In the genomic region with DNA sequence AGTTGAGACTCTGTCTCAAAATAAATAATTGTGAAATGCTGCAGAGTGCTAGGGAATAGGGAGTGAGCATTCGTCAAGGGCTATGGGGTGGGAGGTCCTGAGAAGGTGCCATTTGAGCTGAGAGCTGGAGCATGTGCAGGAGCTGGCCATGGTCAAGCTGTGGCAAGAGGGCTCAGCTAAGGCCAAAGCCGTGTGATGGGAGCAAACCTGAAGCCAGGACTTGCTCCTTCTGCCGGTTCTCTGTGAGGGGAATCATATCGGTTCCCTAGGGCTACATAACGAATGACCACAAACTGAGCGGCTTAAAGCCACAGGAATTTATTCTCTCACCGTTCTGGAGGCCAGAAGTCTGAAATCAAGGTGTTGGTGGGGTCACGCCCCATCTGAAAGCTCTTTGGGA, we compare ENCODE assay signal across 12 cellular contexts. TPM values are rescaled to one million over a fixed set of nuclear protein-coding genes. Genes with fewer than 3 reads are reported as not detected.
DNase-seq lines count a peak whose midpoint lies in the region; ATAC-seq, FAIRE-seq and TF ChIP-seq lines count a peak whose summit lies in the region.
"Had no signal": no experiment of that assay in that cellular context is flagged by ENCODE, and none has a peak within 500 bp of the region (broad histone marks: within the 10 kb centered on the region; RNA-seq: fewer than 3 reads in every experiment).

No MANE protein-coding gene starts in this region.

- POLR2A ChIA-PET in CD8-positive, alpha-beta T cell (lab: Charles Lee), result no interaction called here
- POLR2A ChIA-PET in activated CD8-positive, alpha-beta T cell treated with anti-CD3 and anti-CD28 coated beads, Interleukin-2, amount 10 ng/mL, durations not matched to agents 7 days and 5 days (lab: Charles Lee), result interaction anchor here (1.0 kb wide), 1 partner anchor 10 kb away, joined by 3 read pairs; no protein-coding TSS in a partner anchor
- POLR2A ChIA-PET in naive thymus-derived CD8-positive, alpha-beta T cell (lab: Charles Lee), result interaction anchor here (0.6 to 4.8 kb wide), 7 partner anchors 9 to 766 kb away, joined by 3 to 122 read pairs (median 6); a partner anchor contains a TSS
- POLR2A ChIA-PET in GM10248 (lab: Yijun Ruan, JAX), result no interaction called here

- intact Hi-C loops in CD8-positive, alpha-beta T cell (cut with DNase I, micrococcal nuclease), result loop anchor here (5.0 kb wide), 2 partner anchors 94 to 246 kb away; a partner anchor contains a TSS
- intact Hi-C loops in pancreas (cut with DNase I), result no loop called here

- FAIRE-seq in pancreas (lab: Jason Lieb, UNC), result no peak
- FAIRE-seq: islet of Langerhans had no signal

- no peak overlapping the region for H3K4me3 ChIP-seq in CD8-positive, alpha-beta T cell (ENCODE audit: low read depth, low read length)
- H3K4me3 ChIP-seq in pancreas, result no peak overlapping the region

- H3K27ac ChIP-seq in CD8-positive, alpha-beta T cell (ENCODE audit: low read depth, low read length), result no peak overlapping the region
- H3K27ac ChIP-seq in pancreas, result no peak overlapping the region

- H3K27me3 Mint-ChIP-seq in CD8-positive, alpha-beta T cell (ENCODE audit: low read depth), result no peaks in the 10 kb centered on the region
- H3K27me3 Mint-ChIP-seq in IgD-negative memory B cell, result no peaks in the 10 kb centered on the region
- H3K27me3 Mint-ChIP-seq in activated CD8-positive, alpha-beta T cell treated with anti-CD3 and anti-CD28 coated beads, Interleukin-2, amount 10 ng/mL, durations not matched to agents 7 days and 5 days (ENCODE audit: low read depth), result no peaks in the 10 kb centered on the region
- no peaks in the 10 kb centered on the region for H3K27me3 Mint-ChIP-seq in naive thymus-derived CD8-positive, alpha-beta T cell

- no peak for ATAC-seq in CD8-positive, alpha-beta T cell
- no peak for ATAC-seq in activated CD8-positive, alpha-beta T cell treated with anti-CD3 and anti-CD28 coated beads, Interleukin-2, amount 10 ng/mL, durations not matched to agents 7 days and 5 days
- ATAC-seq in naive thymus-derived CD8-positive, alpha-beta T cell, result no peak
- no peak for ATAC-seq in HG03045 (IDR thresholded peaks at IDR 0.05; ENCODE audit: unreplicated experiment)
- ATAC-seq in pancreas, result no peak

- TF ChIP-seq CTCF in CD8-positive, alpha-beta T cell (IDR thresholded peaks at IDR 0.05), result no peak
- TF ChIP-seq CTCF in GM10248 (IDR thresholded peaks at IDR 0.05; ENCODE audit: control extremely low read depth, extremely low read depth, low read depth, missing control alignments) (no peak), pancreas (IDR thresholded peaks at IDR 0.05) (no peak)

- peaks cover 10% of the 10 kb centered on the region for H3K36me3 ChIP-seq in CD8-positive, alpha-beta T cell (ENCODE audit: insufficient read depth, low read length)
- peaks cover 0 to 11% (median 0%) of the 10 kb centered on the region in 3 donors for H3K36me3 ChIP-seq in pancreas

- peaks cover 17% of the 10 kb centered on the region for H3K4me1 ChIP-seq in CD8-positive, alpha-beta T cell (ENCODE audit: insufficient read depth, low read length)
- H3K4me1 ChIP-seq in pancreas, result peaks cover 10 to 14% (median 10%) of the 10 kb centered on the region in 3 donors

- H3K9me3 Mint-ChIP-seq in CD8-positive, alpha-beta T cell, result peaks cover 2% of the 10 kb centered on the region
- H3K9me3 Mint-ChIP-seq in IgD-negative memory B cell, result no peaks in the 10 kb centered on the region
- H3K9me3 Mint-ChIP-seq in activated CD8-positive, alpha-beta T cell treated with anti-CD3 and anti-CD28 coated beads, Interleukin-2, amount 10 ng/mL, durations not matched to agents 7 days and 5 days (ENCODE audit: insufficient read depth), result peaks cover 12% of the 10 kb centered on the region
- H3K9me3 Mint-ChIP-seq in naive thymus-derived CD8-positive, alpha-beta T cell, result peaks cover 0 to 4% (median 0%) of the 10 kb centered on the region in 9 donors

- H3K4me1 Mint-ChIP-seq in CD8-positive, alpha-beta T cell (ENCODE audit: low read depth), result peaks cover 29% of the 10 kb centered on the region
- H3K4me1 Mint-ChIP-seq in IgD-negative memory B cell, result peaks cover 14 to 22% (median 19%) of the 10 kb centered on the region in 3 donors
- peaks cover 35% of the 10 kb centered on the region for H3K4me1 Mint-ChIP-seq in activated CD8-positive, alpha-beta T cell treated with anti-CD3 and anti-CD28 coated beads, Interleukin-2, amount 10 ng/mL, durations not matched to agents 7 days and 5 days (ENCODE audit: low read depth)
- H3K4me1 Mint-ChIP-seq in naive thymus-derived CD8-positive, alpha-beta T cell, result peaks cover 15 to 41% (median 34%) of the 10 kb centered on the region in 4 donors

- H3K27me3 ChIP-seq in CD8-positive, alpha-beta T cell (ENCODE audit: insufficient read depth, low read length), result no peaks in the 10 kb centered on the region
- no peaks in the 10 kb centered on the region for H3K27me3 ChIP-seq in pancreas

- peaks cover 17% of the 10 kb centered on the region for H3K36me3 Mint-ChIP-seq in CD8-positive, alpha-beta T cell
- H3K36me3 Mint-ChIP-seq in IgD-negative memory B cell, result peaks cover 4% of the 10 kb centered on the region
- H3K36me3 Mint-ChIP-seq in activated CD8-positive, alpha-beta T cell treated with anti-CD3 and anti-CD28 coated beads, Interleukin-2, amount 10 ng/mL, durations not matched to agents 7 days and 5 days (ENCODE audit: low read depth), result peaks cover 52% of the 10 kb centered on the region
- peaks cover 0 to 20% (median 19%) of the 10 kb centered on the region in 3 donors for H3K36me3 Mint-ChIP-seq in naive thymus-derived CD8-positive, alpha-beta T cell

- peak overlapping the region; percentile 29 for H3K4me3 Mint-ChIP-seq in CD8-positive, alpha-beta T cell
- peak overlapping the region in 3 of 4 donors; percentile 59 to 86 (median 82) for H3K4me3 Mint-ChIP-seq in IgD-negative memory B cell
- peak overlapping the region; percentile 4 for H3K4me3 Mint-ChIP-seq in activated CD8-positive, alpha-beta T cell treated with anti-CD3 and anti-CD28 coated beads, Interleukin-2, amount 10 ng/mL, durations not matched to agents 7 days and 5 days
- peak overlapping the region in 6 of 10 donors; percentile 19 to 62 (median 54) for H3K4me3 Mint-ChIP-seq in naive thymus-derived CD8-positive, alpha-beta T cell

- CTCF ChIA-PET in CD8-positive, alpha-beta T cell (lab: Charles Lee), result interaction anchor here (0.9 to 1.8 kb wide), 2 partner anchors 10 to 18 kb away, joined by 3 to 7 read pairs; no protein-coding TSS in a partner anchor
- CTCF ChIA-PET in activated CD8-positive, alpha-beta T cell treated with anti-CD3 and anti-CD28 coated beads, Interleukin-2, amount 10 ng/mL, durations not matched to agents 7 days and 5 days (lab: Charles Lee), result interaction anchor here (1.2 to 3.6 kb wide), 2 partner anchors 18 to 169 kb away, joined by 4 to 50 read pairs; no protein-coding TSS in a partner anchor
- CTCF ChIA-PET in GM10248 (lab: Yijun Ruan, JAX), result interaction anchor here (1.1 to 2.7 kb wide), 3 partner anchors 9 to 94 kb away, joined by 3 to 18 read pairs (median 15); a partner anchor contains a TSS

- H3K27ac Mint-ChIP-seq in CD8-positive, alpha-beta T cell, result no peak overlapping the region
- peak overlapping the region; percentile 84 to 100 (median 96) for H3K27ac Mint-ChIP-seq in IgD-negative memory B cell
- peak overlapping the region; percentile 57 for H3K27ac Mint-ChIP-seq in activated CD8-positive, alpha-beta T cell treated with anti-CD3 and anti-CD28 coated beads, Interleukin-2, amount 10 ng/mL, durations not matched to agents 7 days and 5 days
- peak overlapping the region; percentile 37 to 91 (median 62) for H3K27ac Mint-ChIP-seq in naive thymus-derived CD8-positive, alpha-beta T cell

- WGBS in pancreas, 2 donors, result 67 to 69% methylated on average over 8 of the region's 8 CpGs

- DNase-seq in CD8-positive, alpha-beta T cell, result no peak
- no peak for DNase-seq in activated CD8-positive, alpha-beta T cell treated with anti-CD3 and anti-CD28 coated beads, Interleukin-2, amount 10 ng/mL, durations not matched to agents 7 days and 5 days
- DNase-seq in naive thymus-derived CD8-positive, alpha-beta T cell, result no peak
- DNase-seq in HUDEP-2 (lab: John Stamatoyannopoulos, UW; ENCODE audit: unreplicated experiment in 76 of 76) (no peak), GM10248 (ENCODE audit: extremely low spot score) (no peak), pancreas (no peak)
- DNase-seq: foreskin fibroblast, HCEC 1CT, NCI-H2107 had no signal

- H3K9me3 ChIP-seq in CD8-positive, alpha-beta T cell (ENCODE audit: low read length), result no peaks in the 10 kb centered on the region
- no peaks in the 10 kb centered on the region for H3K9me3 ChIP-seq in pancreas

RNA-seq across cellular contexts. Expression of a gene that starts 2.4 kb away (rescaled TPM):
- total RNA-seq in CD8-positive, alpha-beta T cell, result 10 to 100 TPM; 34.7 TPM
- polyA plus RNA-seq in IgD-negative memory B cell (106 TPM), pancreas (10 to 100 TPM; 53.6 to 65.8 TPM)
- 10 to 100 TPM; 94.0 to 99.9 TPM for total RNA-seq in activated CD8-positive, alpha-beta T cell treated with anti-CD3 and anti-CD28 coated beads, Interleukin-2, amount 10 ng/mL, durations not matched to agents 7 days and 5 days
- 10 to 100 TPM; 78.8 to 82.6 TPM for total RNA-seq in naive thymus-derived CD8-positive, alpha-beta T cell
- 10 to 100 TPM; 68.9 to 73.4 (median 73.0) TPM for polyA plus RNA-seq in naive thymus-derived CD8-positive, alpha-beta T cell
- total RNA-seq in pancreas, result 10 to 100 TPM; 28.8 to 53.8 (median 46.6) TPM

RNA-seq across cellular contexts. Expression of a gene that starts 41.6 kb away (rescaled TPM):
- total RNA-seq in CD8-positive, alpha-beta T cell, result 10 to 100 TPM; 22.7 to 26.3 TPM
- 11.5 TPM for polyA plus RNA-seq in IgD-negative memory B cell
- total RNA-seq in activated CD8-positive, alpha-beta T cell treated with anti-CD3 and anti-CD28 coated beads, Interleukin-2, amount 10 ng/mL, durations not matched to agents 7 days and 5 days, result 10 to 100 TPM; 74.6 to 75.0 TPM
- 10 to 100 TPM; 63.8 to 64.6 TPM for total RNA-seq in naive thymus-derived CD8-positive, alpha-beta T cell
- polyA plus RNA-seq in naive thymus-derived CD8-positive, alpha-beta T cell, result 10 to 100 TPM; 15.6 to 25.8 (median 17.1) TPM
- total RNA-seq in pancreas, result 10 to 100 TPM; 13.5 to 50.6 (median 19.5) TPM
- polyA plus RNA-seq in pancreas, result 10 to 100 TPM; 27.6 to 34.4 TPM

RNA-seq across cellular contexts. Expression of a gene that starts 43.5 kb away (rescaled TPM):
- total RNA-seq in CD8-positive, alpha-beta T cell, result 1 to 10 TPM; 8.1 to 9.4 TPM
- 4.5 TPM for polyA plus RNA-seq in IgD-negative memory B cell
- 1 to 10 TPM; 7.3 to 7.4 TPM for total RNA-seq in activated CD8-positive, alpha-beta T cell treated with anti-CD3 and anti-CD28 coated beads, Interleukin-2, amount 10 ng/mL, durations not matched to agents 7 days and 5 days
- total RNA-seq in naive thymus-derived CD8-positive, alpha-beta T cell, result 10 to 100 TPM in 1 of 2 experiments, 1 to 10 TPM in 1; 9.4 to 10.9 TPM
- polyA plus RNA-seq in naive thymus-derived CD8-positive, alpha-beta T cell, result 10 to 100 TPM; 12.5 to 14.6 (median 13.8) TPM
- total RNA-seq in pancreas, result 10 to 100 TPM in 3 of 6 donors, 1 to 10 TPM in 3; 9.4 to 18.1 (median 10.2) TPM
- 10 to 100 TPM; 31.4 to 37.1 TPM for polyA plus RNA-seq in pancreas

RNA-seq across cellular contexts. Expression of a gene that starts 53.1 kb away (rescaled TPM):
- not detected for total RNA-seq in CD8-positive, alpha-beta T cell
- polyA plus RNA-seq in IgD-negative memory B cell, result not detected
- not detected for total RNA-seq in activated CD8-positive, alpha-beta T cell treated with anti-CD3 and anti-CD28 coated beads, Interleukin-2, amount 10 ng/mL, durations not matched to agents 7 days and 5 days
- total RNA-seq in naive thymus-derived CD8-positive, alpha-beta T cell, result not detected
- not detected for polyA plus RNA-seq in naive thymus-derived CD8-positive, alpha-beta T cell
- not detected for total RNA-seq in pancreas
- under 1 TPM in 1 of 2 donors, not detected in 1; 0.19 TPM for polyA plus RNA-seq in pancreas

Comparison
In these comparisons a context has a peak if more than half of its experiments do, and no peak if none do; other contexts are left out.
1. H3K4me3 Mint-ChIP-seq: peak in every context shown above with its lines; median percentile 82 in IgD-negative memory B cell; 54 in naive thymus-derived CD8-positive, alpha-beta T cell; 29 in CD8-positive, alpha-beta T cell; 4 in activated CD8-positive, alpha-beta T cell treated with anti-CD3 and anti-CD28 coated beads, Interleukin-2, amount 10 ng/mL, durations not matched to agents 7 days and 5 days.
2. POLR2A ChIA-PET loops: an anchor here in activated CD8-positive, alpha-beta T cell treated with anti-CD3 and anti-CD28 coated beads, Interleukin-2, amount 10 ng/mL, durations not matched to agents 7 days and 5 days (1.0 kb wide) and naive thymus-derived CD8-positive, alpha-beta T cell (0.6 to 4.8 kb wide); none called in CD8-positive, alpha-beta T cell and GM10248.
3. intact Hi-C loops: an anchor here in CD8-positive, alpha-beta T cell (5.0 kb wide); none called in pancreas.